In genomic region chr4:66555301-66555700, GRCh38 we compare ENCODE assay signal across 30 cellular contexts.
DNase-seq lines count a peak whose midpoint lies in the region; ATAC-seq, FAIRE-seq and TF ChIP-seq lines count a peak whose summit lies in the region.
"Had no signal": no experiment of that assay in that cellular context is flagged by ENCODE, and none has a peak within 500 bp of the region (broad histone marks: within the 10 kb centered on the region; RNA-seq: fewer than 3 reads in every experiment).

No MANE protein-coding gene starts in this region.

- no peaks in the 10 kb centered on the region for H4K20me1 ChIP-seq in astrocyte (ENCODE audit: insufficient read depth, low read length)
- H4K20me1 ChIP-seq: BLaER1 had no signal

- intact Hi-C loops in activated naive CD4-positive, alpha-beta T cell treated with anti-CD3 and anti-CD28 coated beads for 36 hours (cut with micrococcal nuclease) = no loop called here
- intact Hi-C loops in Caco-2 (cut with micrococcal nuclease; ENCODE audit: unreplicated experiment) (no loop called here), Right ventricle myocardium inferior (cut with DNase I) (no loop called here)

- BruUV-seq in Caco-2 (replicated peaks; lab: Mats Ljungman, UMichigan) = no TSS peak

- no peak for TF ChIP-seq RAD21 in A549 (conservative IDR thresholded peaks at IDR 0.05 in 1 of 2, IDR thresholded peaks at IDR 0.05 in 1 of 2)

- H3K27ac Mint-ChIP-seq in astrocyte (ENCODE audit: unreplicated experiment) (peak overlapping the region; percentile 23), Caco-2 (ENCODE audit: unreplicated experiment) (no peak overlapping the region)
- H3K27ac Mint-ChIP-seq in activated naive CD4-positive, alpha-beta T cell treated with anti-CD3 and anti-CD28 coated beads for 36 hours = no peak overlapping the region
- H3K27ac Mint-ChIP-seq: naive thymus-derived CD4-positive, alpha-beta T cell; T-helper 17 cell had no signal

- no peak overlapping the region for H2AFZ ChIP-seq in astrocyte (ENCODE audit: low read depth, low read length)

- H3K27me3 Mint-ChIP-seq in astrocyte (ENCODE audit: low read depth, unreplicated experiment) (no peaks in the 10 kb centered on the region), Caco-2 (ENCODE audit: insufficient read depth, unreplicated experiment) (no peaks in the 10 kb centered on the region)
- no peaks in the 10 kb centered on the region for H3K27me3 Mint-ChIP-seq in activated naive CD4-positive, alpha-beta T cell treated with anti-CD3 and anti-CD28 coated beads for 36 hours (ENCODE audit: low read depth)
- H3K27me3 Mint-ChIP-seq: naive thymus-derived CD4-positive, alpha-beta T cell; T-helper 17 cell had no signal

- H3K9me3 ChIP-seq in A549 (no peaks in the 10 kb centered on the region), astrocyte (ENCODE audit: insufficient read depth, low read depth, low read length) (no peaks in the 10 kb centered on the region), Caco-2 (no peaks in the 10 kb centered on the region)
- H3K9me3 ChIP-seq: ascending aorta, BLaER1, ovary, SJCRH30, vagina had no signal

- H3K9ac ChIP-seq in astrocyte (ENCODE audit: low read length) = peak overlapping the region; percentile 14
- H3K9ac ChIP-seq: BLaER1 had no signal

- H3K4me3 Mint-ChIP-seq in astrocyte (ENCODE audit: unreplicated experiment) (no peak overlapping the region), Caco-2 (ENCODE audit: unreplicated experiment) (no peak overlapping the region)
- H3K4me3 Mint-ChIP-seq in activated naive CD4-positive, alpha-beta T cell treated with anti-CD3 and anti-CD28 coated beads for 36 hours = no peak overlapping the region
- H3K4me3 Mint-ChIP-seq: naive thymus-derived CD4-positive, alpha-beta T cell; T-helper 17 cell had no signal

- no peaks in the 10 kb centered on the region for H3K36me3 ChIP-seq in astrocyte (ENCODE audit: insufficient read depth, low read length)
- H3K36me3 ChIP-seq in Caco-2 (ENCODE audit: control insufficient read depth, insufficient read depth, low read length) = no peaks in the 10 kb centered on the region
- H3K36me3 ChIP-seq: ascending aorta, BLaER1, ovary, right atrium auricular region, SJCRH30, vagina had no signal

- H3K27me3 ChIP-seq in astrocyte (ENCODE audit: insufficient read depth, low read length) (no peaks in the 10 kb centered on the region), Caco-2 (replicated peaks; ENCODE audit: control insufficient read depth, insufficient read depth, low read length) (no peaks in the 10 kb centered on the region)
- H3K27me3 ChIP-seq: ascending aorta, BLaER1, ovary, right atrium auricular region, SJCRH30, vagina had no signal

- peak; percentile 21 to 28; a peak in 2 of 5 replicates for TF ChIP-seq EP300 in A549 (IDR thresholded peaks at IDR 0.05)

- no peaks in the 10 kb centered on the region for H3K36me3 Mint-ChIP-seq in astrocyte (ENCODE audit: low read depth, unreplicated experiment)
- no peaks in the 10 kb centered on the region for H3K36me3 Mint-ChIP-seq in activated naive CD4-positive, alpha-beta T cell treated with anti-CD3 and anti-CD28 coated beads for 36 hours (ENCODE audit: low read depth)
- no peaks in the 10 kb centered on the region for H3K36me3 Mint-ChIP-seq in Caco-2 (ENCODE audit: insufficient read depth, unreplicated experiment)
- H3K36me3 Mint-ChIP-seq: naive thymus-derived CD4-positive, alpha-beta T cell had no signal

- POLR2A ChIA-PET in A549 (lab: Yijun Ruan, JAX) (interaction anchor here (1.5 kb wide), 1 partner anchor 10 kb away, joined by 5 read pairs; no protein-coding TSS in a partner anchor), Caco-2 (lab: Charles Lee) (no interaction called here)

- peaks cover 21% of the 10 kb centered on the region for H3K4me1 Mint-ChIP-seq in astrocyte (ENCODE audit: low read depth, unreplicated experiment)
- no peaks in the 10 kb centered on the region for H3K4me1 Mint-ChIP-seq in activated naive CD4-positive, alpha-beta T cell treated with anti-CD3 and anti-CD28 coated beads for 36 hours (ENCODE audit: low read depth)
- H3K4me1 Mint-ChIP-seq in Caco-2 (ENCODE audit: low read depth, unreplicated experiment) = peaks cover 8% of the 10 kb centered on the region
- H3K4me1 Mint-ChIP-seq: naive thymus-derived CD4-positive, alpha-beta T cell; T-helper 17 cell had no signal

- TF ChIP-seq CTCF in A549 (IDR thresholded peaks at IDR 0.05) (no peak), astrocyte (IDR thresholded peaks at IDR 0.05; ENCODE audit: insufficient read depth, low read depth, low read length) (no peak), fibroblast of the aortic adventitia (IDR thresholded peaks at IDR 0.05; ENCODE audit: insufficient read depth, low read length) (no peak), Caco-2 (IDR thresholded peaks at IDR 0.05; ENCODE audit: insufficient read depth in 1 of 2, low read depth in 1 of 2, low read length in 1 of 2, severe bottlenecking in 1 of 2, unreplicated experiment in 1 of 2) (no peak)

- no peaks in the 10 kb centered on the region for H3K79me2 ChIP-seq in astrocyte (ENCODE audit: insufficient read depth, low read length)

- DNase-seq in A549 (ENCODE audit: low read depth in 1 of 2, low spot score in 1 of 2) = peak in 1 of 2 experiments; percentile 65
- DNase-seq in LHCN-M2 (ENCODE audit: low read depth) = peak; percentile 65
- peak; percentile 89 for DNase-seq in astrocyte (ENCODE audit: low read depth)
- peak; percentile 92 for DNase-seq in fibroblast of the aortic adventitia (ENCODE audit: low read depth)
- DNase-seq in activated naive CD4-positive, alpha-beta T cell treated with anti-CD3 and anti-CD28 coated beads for 36 hours = no peak
- DNase-seq in Caco-2 = no peak
- DNase-seq in Right ventricle myocardium inferior (ENCODE audit: missing footprints) = no peak
- no peak for DNase-seq in activated gamma-delta T cell (lab: John Stamatoyannopoulos, UW)
- DNase-seq: 8988T; activated CD4-positive, alpha-beta T cell treated with anti-CD3 and anti-CD28 coated beads, Interleukin-2, amount 50 U/mL, for 4 hours; activated naive CD4-positive, alpha-beta T cell; Calu3; foreskin melanocyte; hypothalamus; islet precursor cell; MV-4-11; naive thymus-derived CD4-positive, alpha-beta T cell; NCI-H187; NCI-H82; OCI-M1; ovary; SJCRH30; T-helper 17 cell had no signal

- H3K4me3 ChIP-seq in A549 (no peak overlapping the region), astrocyte (ENCODE audit: insufficient read depth, low read depth, low read length) (no peak overlapping the region), fibroblast of the aortic adventitia (ENCODE audit: low read depth, low read length) (no peak overlapping the region), Caco-2 (ENCODE audit: low read depth, low read length) (no peak overlapping the region)
- H3K4me3 ChIP-seq: ascending aorta, BLaER1, coronary artery, K562, ovary, right atrium auricular region, SJCRH30, vagina had no signal

- ATAC-seq in A549 (peak; percentile 47 to 71; a peak in 2 of 6 replicates), Right ventricle myocardium inferior (no peak)
- ATAC-seq: K562; naive thymus-derived CD4-positive, alpha-beta T cell; T-helper 17 cell had no signal

- H3K4me1 ChIP-seq in A549 = peaks cover 14% of the 10 kb centered on the region; the same call in 2 of the 3 replicates
- peaks cover 25% of the 10 kb centered on the region for H3K4me1 ChIP-seq in astrocyte (ENCODE audit: insufficient read depth, low read length)
- peaks cover 14% of the 10 kb centered on the region for H3K4me1 ChIP-seq in Caco-2
- H3K4me1 ChIP-seq: ascending aorta, BLaER1, right atrium auricular region, SJCRH30, vagina had no signal

- H3K9me3 Mint-ChIP-seq in astrocyte (ENCODE audit: unreplicated experiment) (no peaks in the 10 kb centered on the region), Caco-2 (ENCODE audit: unreplicated experiment) (no peaks in the 10 kb centered on the region)
- peaks cover 8% of the 10 kb centered on the region for H3K9me3 Mint-ChIP-seq in activated naive CD4-positive, alpha-beta T cell treated with anti-CD3 and anti-CD28 coated beads for 36 hours

- CTCF ChIA-PET in A549 (lab: Yijun Ruan, JAX) = interaction anchor here (1.2 kb wide), 1 partner anchor 10 kb away, joined by 5 read pairs; no protein-coding TSS in a partner anchor
- CTCF ChIA-PET in activated naive CD4-positive, alpha-beta T cell treated with anti-CD3 and anti-CD28 coated beads for 36 hours (lab: Charles Lee) = no interaction called here
- CTCF ChIA-PET in Caco-2 (lab: Charles Lee) = no interaction called here

- peak overlapping the region in 1 of 2 experiments; percentile 36; a peak in 1 of 6 replicates for H3K27ac ChIP-seq in A549
- peak overlapping the region; percentile 72 for H3K27ac ChIP-seq in astrocyte (ENCODE audit: low read depth, low read length)
- H3K27ac ChIP-seq: ascending aorta, BLaER1, coronary artery, ovary, right atrium auricular region, SJCRH30, vagina had no signal

- H3K4me2 ChIP-seq in A549 = peak overlapping the region; percentile 48
- H3K4me2 ChIP-seq in astrocyte (ENCODE audit: low read length) = peak overlapping the region; percentile 44
- H3K4me2 ChIP-seq: BLaER1 had no signal

- WGBS in A549 (ENCODE audit: missing lambda C conversion rate) = 8% methylated on average over 2 of the region's 2 CpGs

- FAIRE-seq in A549 (lab: Jason Lieb, UNC) (no peak), astrocyte (lab: Jason Lieb, UNC) (no peak)
- FAIRE-seq: endometrium, K562 had no signal

- no peak for TF ChIP-seq POLR2A in A549 (IDR thresholded peaks at IDR 0.05; ENCODE audit: low read length)

TF ChIP-seq in A549, 52 proteins besides CTCF, POLR2A, EP300 and RAD21:
- no peak for TF ChIP-seq MAFK (IDR thresholded peaks at IDR 0.05; ENCODE audit: partially characterized antibody)
- no peak for TF ChIP-seq FOSL2 (IDR thresholded peaks at IDR 0.05)
- TF ChIP-seq FOSL2 (CRISPR knock-in tag; IDR thresholded peaks at IDR 0.05) = peak; percentile 52
- no peak for TF ChIP-seq CBX2 (IDR thresholded peaks at IDR 0.05; ENCODE audit: borderline replicate concordance, low read depth)
- peak; percentile 71; the same call in 1 of the 2 replicates for TF ChIP-seq GATA3 (IDR thresholded peaks at IDR 0.05; ENCODE audit: borderline replicate concordance)
- TF ChIP-seq JUNB (IDR thresholded peaks at IDR 0.05) = no peak
- TF ChIP-seq ZFP36 (IDR thresholded peaks at IDR 0.05; ENCODE audit: borderline replicate concordance, partially characterized antibody) = no peak
- TF ChIP-seq CHD4 (IDR thresholded peaks at IDR 0.05; ENCODE audit: borderline replicate concordance) = no peak

Comparison
In these comparisons a context has a peak if more than half of its experiments do, and no peak if none do; other contexts are left out.
1. DNase-seq: peak in LHCN-M2 (single experiment), astrocyte (single experiment) and fibroblast of the aortic adventitia (single experiment); none in activated naive CD4-positive, alpha-beta T cell treated with anti-CD3 and anti-CD28 coated beads for 36 hours (single experiment), Caco-2 (0 of 2), Right ventricle myocardium inferior (single experiment) and activated gamma-delta T cell (single experiment).